Comparison of ENCODE assay signal across 13 cellular contexts in the genomic region with DNA sequence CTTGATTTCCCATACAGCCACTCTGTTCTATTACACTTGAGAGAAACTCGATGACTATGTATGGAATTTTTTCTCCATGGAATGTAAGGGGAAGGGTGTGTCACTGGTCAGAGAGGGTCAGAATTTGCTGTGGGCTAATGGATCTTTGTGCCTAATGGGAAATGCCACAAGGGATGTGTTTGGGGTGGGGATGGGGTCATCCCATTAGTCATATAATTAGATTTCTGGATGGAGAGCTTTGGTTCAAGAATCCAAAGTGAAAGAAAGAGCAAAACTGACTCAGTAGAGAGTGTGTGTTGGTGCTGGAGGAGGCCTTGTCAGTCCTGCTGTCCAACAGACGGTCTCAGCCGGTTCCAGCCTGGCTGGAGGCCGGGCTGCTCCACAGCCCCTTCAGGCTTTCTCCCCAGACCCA.
DNase-seq lines count a peak whose midpoint lies in the region; ATAC-seq and TF ChIP-seq lines count a peak whose summit lies in the region.
"Had no signal": no experiment of that assay in that cellular context is flagged by ENCODE, and none has a peak within 500 bp of the region (broad histone marks: within the 10 kb centered on the region; RNA-seq: fewer than 3 reads in every experiment).

No MANE protein-coding gene starts in this region.

- peak overlapping the region; percentile 89 for H3K27ac ChIP-seq in RWPE2 (ENCODE audit: poor library complexity, severe bottlenecking)
- peak overlapping the region; percentile 23 for H3K27ac ChIP-seq in skeletal muscle tissue (ENCODE audit: low read depth, low read length)
- H3K27ac ChIP-seq: right lobe of liver had no signal

- H3K9me3 Mint-ChIP-seq in T-helper 2 cell treated with Interferon-gamma antibody and Interleukin-4, amounts not matched to agents 5 μg/mL and 100 μg/mL, for 36 hours = no peaks in the 10 kb centered on the region

- DNase-seq in ELF-1 (ENCODE audit: low read depth, low spot score) (peak; percentile 68), RWPE2 (ENCODE audit: low spot score) (no peak), fibroblast of peridontal ligament (ENCODE audit: extremely low read depth) (peak; percentile 92), NCI-H1092 (lab: John Stamatoyannopoulos, UW) (no peak)
- no peak for DNase-seq in stimulated activated CD4-positive, alpha-beta T cell treated with anti-CD3 and anti-CD28 coated beads, Interleukin-2, amount 100 ng/mL, for 48 hours
- no peak for DNase-seq in activated naive CD4-positive, alpha-beta T cell (lab: John Stamatoyannopoulos, UW)
- no peak for DNase-seq in T-helper 2 cell treated with Interferon-gamma antibody and Interleukin-4, amounts not matched to agents 5 μg/mL and 100 μg/mL, for 36 hours (ENCODE audit: low spot score)
- DNase-seq: activated CD4-positive, CD25-positive, alpha-beta regulatory T cell treated with anti-CD3 and anti-CD28 coated beads, Interleukin-2, amount 50 U/mL, for 72 hours; NCI-H187 treated with DMSO at 0.1 percent for 48 hours; right lobe of liver; stimulated activated CD8-positive, alpha-beta memory T cell treated with anti-CD3 and anti-CD28 coated beads, Interleukin-4, amount 100 ng/mL, for 48 hours had no signal

- H3K9me3 ChIP-seq in RWPE2 (ENCODE audit: severe bottlenecking) = no peaks in the 10 kb centered on the region
- H3K9me3 ChIP-seq in skeletal muscle tissue (ENCODE audit: control insufficient read depth in 3 of 3, low read length in 3 of 3) = no peaks in the 10 kb centered on the region
- H3K9me3 ChIP-seq: Peyer's patch, right lobe of liver had no signal

- no peak for TF ChIP-seq CTCF in RWPE2 (IDR thresholded peaks at IDR 0.05; ENCODE audit: poor library complexity, severe bottlenecking)

- no peak overlapping the region for H3K27ac Mint-ChIP-seq in T-helper 2 cell treated with Interferon-gamma antibody and Interleukin-4, amounts not matched to agents 5 μg/mL and 100 μg/mL, for 36 hours

- H3K9ac ChIP-seq in skeletal muscle tissue (ENCODE audit: low read depth in 1 of 3, low read length in 3 of 3) = no peak overlapping the region

- H3K27me3 ChIP-seq in RWPE2 (ENCODE audit: insufficient read depth, poor library complexity, severe bottlenecking) (no peaks in the 10 kb centered on the region), skeletal muscle tissue (ENCODE audit: control insufficient read depth in 3 of 3, insufficient read depth in 3 of 3, low read length in 3 of 3) (no peaks in the 10 kb centered on the region)
- H3K27me3 ChIP-seq: Peyer's patch, right lobe of liver had no signal

- H3K27me3 Mint-ChIP-seq in T-helper 2 cell treated with Interferon-gamma antibody and Interleukin-4, amounts not matched to agents 5 μg/mL and 100 μg/mL, for 36 hours (ENCODE audit: low read depth) = no peaks in the 10 kb centered on the region

- H3K4me1 ChIP-seq in RWPE2 (ENCODE audit: insufficient read depth, poor library complexity, severe bottlenecking) (peaks cover 44% of the 10 kb centered on the region), skeletal muscle tissue (ENCODE audit: control insufficient read depth in 3 of 3, insufficient read depth in 3 of 3, low read length in 3 of 3) (peaks cover 6 to 9% (median 8%) of the 10 kb centered on the region in 3 donors)
- H3K4me1 ChIP-seq: Peyer's patch, right lobe of liver had no signal

- no peaks in the 10 kb centered on the region for H3K36me3 Mint-ChIP-seq in T-helper 2 cell treated with Interferon-gamma antibody and Interleukin-4, amounts not matched to agents 5 μg/mL and 100 μg/mL, for 36 hours (ENCODE audit: low read depth)

- peak; percentile 65 for ATAC-seq in RWPE2 (ENCODE audit: low read depth)
- ATAC-seq: right lobe of liver had no signal

- H3K4me3 Mint-ChIP-seq in T-helper 2 cell treated with Interferon-gamma antibody and Interleukin-4, amounts not matched to agents 5 μg/mL and 100 μg/mL, for 36 hours = no peak overlapping the region

- H3K4me3 ChIP-seq in RWPE2 (ENCODE audit: severe bottlenecking) (no peak overlapping the region), skeletal muscle tissue (ENCODE audit: low read length in 3 of 3) (no peak overlapping the region)
- H3K4me3 ChIP-seq: Peyer's patch, right lobe of liver had no signal

- H3K36me3 ChIP-seq in RWPE2 (ENCODE audit: low read depth) (no peaks in the 10 kb centered on the region), skeletal muscle tissue (ENCODE audit: control insufficient read depth in 3 of 3, insufficient read depth in 3 of 3, low read length in 3 of 3) (no peaks in the 10 kb centered on the region)
- H3K36me3 ChIP-seq: Peyer's patch, right lobe of liver had no signal

- H3K4me1 Mint-ChIP-seq in T-helper 2 cell treated with Interferon-gamma antibody and Interleukin-4, amounts not matched to agents 5 μg/mL and 100 μg/mL, for 36 hours (ENCODE audit: low read depth) = no peaks in the 10 kb centered on the region

Comparison
In these comparisons a context has a peak if more than half of its experiments do, and no peak if none do; other contexts are left out.
1. DNase-seq: peak in ELF-1 (single experiment) and fibroblast of peridontal ligament (single experiment); none in RWPE2 (single experiment), NCI-H1092 (single experiment), stimulated activated CD4-positive, alpha-beta T cell treated with anti-CD3 and anti-CD28 coated beads, Interleukin-2, amount 100 ng/mL, for 48 hours (0 of 2), activated naive CD4-positive, alpha-beta T cell (0 of 4) and T-helper 2 cell treated with Interferon-gamma antibody and Interleukin-4, amounts not matched to agents 5 μg/mL and 100 μg/mL, for 36 hours (single experiment).